ENCODE assay signal across 14 cellular contexts in the genomic region with DNA sequence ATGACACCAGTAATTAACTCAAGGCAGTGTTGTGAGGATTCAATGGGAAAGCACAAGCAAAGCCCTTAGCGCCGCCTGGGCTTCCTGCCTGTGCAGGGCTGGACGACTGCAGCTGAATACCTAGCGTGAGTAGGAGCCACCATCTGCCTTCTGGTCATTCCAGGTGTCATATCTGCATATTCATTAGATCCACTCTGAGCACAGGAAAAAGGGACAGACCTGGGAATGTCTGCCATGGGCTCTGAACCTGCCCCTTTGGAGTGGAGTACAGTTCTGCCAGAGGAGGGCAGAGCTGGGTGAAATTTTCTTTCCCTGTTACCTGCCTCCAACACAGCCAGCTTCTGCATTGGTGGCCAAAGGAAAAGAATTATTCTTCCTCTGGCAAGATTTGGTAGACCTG.
DNase-seq lines count a peak whose midpoint lies in the region; ATAC-seq, FAIRE-seq and TF ChIP-seq lines count a peak whose summit lies in the region.
"Had no signal": no experiment of that assay in that cellular context is flagged by ENCODE, and none has a peak within 500 bp of the region (broad histone marks: within the 10 kb centered on the region; RNA-seq: fewer than 3 reads in every experiment).

No MANE protein-coding gene starts in this region.

- H3K18ac ChIP-seq in H9 (ENCODE audit: insufficient read length, low read depth, low read length) (no peak overlapping the region), H1 (ENCODE audit: extremely low read depth, low read length) (no peak overlapping the region), trophoblast cell (ENCODE audit: low read length) (peak overlapping the region; percentile 34)

- no peak overlapping the region for H4K91ac ChIP-seq in H9 (ENCODE audit: insufficient read length, low read depth, low read length)
- no peak overlapping the region for H4K91ac ChIP-seq in H1 (replicated peaks; ENCODE audit: insufficient read length, low read length)
- peak overlapping the region; percentile 91 for H4K91ac ChIP-seq in trophoblast cell (ENCODE audit: low read depth, low read length)

- H4K8ac ChIP-seq in H9 (replicated peaks; ENCODE audit: insufficient read length, low read depth, low read length): no peak overlapping the region
- peak overlapping the region; percentile 41; the same call in 1 of the 2 replicates for H4K8ac ChIP-seq in H1 (ENCODE audit: extremely low read depth, insufficient read depth, low read length)
- peak overlapping the region; percentile 49 for H4K8ac ChIP-seq in trophoblast cell (ENCODE audit: low read depth, low read length)

- H3K4me3 Mint-ChIP-seq in H9: no peak overlapping the region
- H3K4me3 Mint-ChIP-seq: CD4-positive, alpha-beta memory T cell had no signal

- no peaks in the 10 kb centered on the region for H3K36me3 Mint-ChIP-seq in H9 (ENCODE audit: insufficient read depth in 1 of 3, low read depth in 3 of 3)
- H3K36me3 Mint-ChIP-seq: CD4-positive, alpha-beta memory T cell; IgD-negative memory B cell had no signal

- H3K9me3 Mint-ChIP-seq in H9: no peaks in the 10 kb centered on the region; a peak in 2 of 5 replicates

- H3K79me2 ChIP-seq in H9 (ENCODE audit: insufficient read depth, low read length) (no peaks in the 10 kb centered on the region), H1 (ENCODE audit: control insufficient read depth in 1 of 2, insufficient read depth in 2 of 2, low read length in 2 of 2) (no peaks in the 10 kb centered on the region), trophoblast cell (ENCODE audit: control insufficient read depth, insufficient read depth, low read length, poor library complexity) (peaks cover 4% of the 10 kb centered on the region)

- H3K27me3 ChIP-seq in H9 (ENCODE audit: insufficient read depth, low read length): no peaks in the 10 kb centered on the region
- H3K27me3 ChIP-seq in H1 (replicated peaks in 1 of 4; ENCODE audit: control insufficient read depth in 3 of 4, extremely low read depth in 1 of 4, insufficient read depth in 3 of 4, low read length in 3 of 4): no peaks in the 10 kb centered on the region
- no peaks in the 10 kb centered on the region for H3K27me3 ChIP-seq in trophoblast cell (ENCODE audit: insufficient read depth, low read length)
- H3K27me3 ChIP-seq: BE2C had no signal

- H2AFZ ChIP-seq in H9 (ENCODE audit: low read length): no peak overlapping the region
- H2AFZ ChIP-seq in H1 (ENCODE audit: low read length): no peak overlapping the region
- H2AFZ ChIP-seq in trophoblast cell (ENCODE audit: insufficient read depth, low read length, poor library complexity): no peak overlapping the region

- TF ChIP-seq RAD21 in H1 (IDR thresholded peaks at IDR 0.05 in 1 of 2, conservative IDR thresholded peaks at IDR 0.05 in 1 of 2; ENCODE audit: low read depth in 2 of 2, low read length in 2 of 2): peak; percentile 26 to 35; a peak in 3 of 4 replicates

- no peak overlapping the region for H3T11ph ChIP-seq in H9 (ENCODE audit: low read length)

- H2AK5ac ChIP-seq in H9 (ENCODE audit: insufficient read length, low read length) (no peak overlapping the region), H1 (ENCODE audit: low read depth, low read length) (no peak overlapping the region), trophoblast cell (ENCODE audit: low read length) (no peak overlapping the region)

- H3K9ac ChIP-seq in H9 (ENCODE audit: extremely low read depth, insufficient read length, low read length) (no peak overlapping the region), H1 (replicated peaks in 1 of 4; ENCODE audit: extremely low read depth in 1 of 4, low read depth in 3 of 4, low read length in 3 of 4) (no peak overlapping the region), trophoblast cell (ENCODE audit: low read length) (no peak overlapping the region)

- no peak for ATAC-seq in GM21723 (IDR thresholded peaks at IDR 0.05; ENCODE audit: unreplicated experiment)

- CTCF ChIA-PET in H1 (lab: Charles Lee; ENCODE audit: partially characterized antibody): interaction anchor here (0.6 to 2.2 kb wide), 12 partner anchors 10 to 1471 kb away, joined by 3 to 8 read pairs (median 4); no protein-coding TSS in a partner anchor

- H3K56ac ChIP-seq in H9 (ENCODE audit: insufficient read length, low read depth, low read length) (no peak overlapping the region), H1 (replicated peaks; ENCODE audit: insufficient read length, low read depth, low read length) (no peak overlapping the region)

- no peak overlapping the region for H3K27ac Mint-ChIP-seq in H9
- H3K27ac Mint-ChIP-seq: CD4-positive, alpha-beta memory T cell; IgD-negative memory B cell had no signal

- FAIRE-seq in H1 (lab: Jason Lieb, UNC): no peak

- H3K36me3 ChIP-seq in H1 (ENCODE audit: control insufficient read depth in 2 of 4, insufficient read depth in 4 of 4, low read length in 3 of 4) (no peaks in the 10 kb centered on the region), trophoblast cell (ENCODE audit: control insufficient read depth in 1 of 2, insufficient read depth in 2 of 2, low read length in 2 of 2) (no peaks in the 10 kb centered on the region)
- H3K36me3 ChIP-seq: BE2C, HAP-1 had no signal

- TF ChIP-seq POLR2A in H1 (IDR thresholded peaks at IDR 0.05; ENCODE audit: control extremely low read depth in 1 of 2, low read depth in 2 of 2, low read length in 2 of 2): no peak

- no peak overlapping the region for H2BK20ac ChIP-seq in H9 (ENCODE audit: low read depth, low read length, poor library complexity, severe bottlenecking)
- H2BK20ac ChIP-seq in H1 (ENCODE audit: low read length): no peak overlapping the region

- H3K27ac ChIP-seq in H9 (ENCODE audit: insufficient read length, low read depth, low read length) (no peak overlapping the region), H1 (ENCODE audit: low read depth, low read length) (no peak overlapping the region), trophoblast cell (ENCODE audit: low read depth, low read length) (peak overlapping the region; percentile 70)

- no peak overlapping the region for H3K14ac ChIP-seq in H9 (ENCODE audit: insufficient read depth, low read length)
- H3K14ac ChIP-seq in H1 (ENCODE audit: insufficient read length): no peak overlapping the region
- no peak overlapping the region for H3K14ac ChIP-seq in trophoblast cell (ENCODE audit: low read length)

- no CpG with 5 or more reads among the region's 4 CpGs for WGBS in H9 (ENCODE audit: extremely low coverage, insufficient read length, low lambda C conversion rate)
- WGBS in H1 (ENCODE audit: extremely low coverage in 1 of 2, insufficient coverage in 1 of 2, insufficient read length in 1 of 2, insufficient replicate concordance in 2 of 2, low coverage in 1 of 2, low lambda C conversion rate in 2 of 2, missing lambda C conversion rate in 1 of 2), 2 experiments: 73% methylated on average over 4 of the region's 4 CpGs; no CpG with 5 or more reads in 1 of the 2 experiments
- WGBS in trophoblast cell (ENCODE audit: extremely low coverage, insufficient coverage, insufficient read length): no CpG with 5 or more reads among the region's 4 CpGs

- H3K9me3 ChIP-seq in H9 (ENCODE audit: control insufficient read depth, low read depth, low read length): no peaks in the 10 kb centered on the region
- no peaks in the 10 kb centered on the region for H3K9me3 ChIP-seq in H1 (ENCODE audit: insufficient read depth in 2 of 2, low read depth in 1 of 2, low read length in 1 of 2)
- peaks cover 2% of the 10 kb centered on the region for H3K9me3 ChIP-seq in trophoblast cell (ENCODE audit: insufficient read depth, low read depth, low read length)
- H3K9me3 ChIP-seq: BE2C, HAP-1 had no signal

- no peak overlapping the region for H2BK15ac ChIP-seq in H9 (ENCODE audit: low read depth, low read length)
- no peak overlapping the region for H2BK15ac ChIP-seq in H1 (ENCODE audit: low read length)

- TF ChIP-seq CTCF in H9 (conservative IDR thresholded peaks at IDR 0.05): peak; percentile 40; the same call in 2 of the 3 replicates
- peak; percentile 27 to 31 (median 28); a peak in 2 of 4 replicates for TF ChIP-seq CTCF in H1 (IDR thresholded peaks at IDR 0.05; ENCODE audit: control extremely low read depth in 1 of 3, insufficient read depth in 1 of 3, low read depth in 1 of 3, low read length in 3 of 3)

- H2BK5ac ChIP-seq in H9 (ENCODE audit: insufficient read length, low read length) (no peak overlapping the region), H1 (ENCODE audit: low read depth, low read length) (no peak overlapping the region), trophoblast cell (ENCODE audit: low read depth, low read length, poor library complexity) (peak overlapping the region; percentile 54)

- no peak overlapping the region for H4K12ac ChIP-seq in trophoblast cell (ENCODE audit: low read depth, low read length)

- H3K79me1 ChIP-seq in H9 (ENCODE audit: insufficient read depth, low read depth, low read length, poor library complexity, severe bottlenecking) (no peaks in the 10 kb centered on the region), H1 (ENCODE audit: low read depth, low read length) (no peaks in the 10 kb centered on the region), trophoblast cell (ENCODE audit: low read length) (peaks cover 40% of the 10 kb centered on the region)

- peaks cover 3 to 4% of the 10 kb centered on the region in 2 experiments; a peak in 2 of 4 replicates for H3K4me1 Mint-ChIP-seq in H9
- H3K4me1 Mint-ChIP-seq: IgD-negative memory B cell had no signal

- peak; percentile 53 for DNase-seq in H9
- DNase-seq in NCI-H526 treated with DMSO at 0.1 percent for 48 hours (lab: John Stamatoyannopoulos, UW): peak; percentile 17
- DNase-seq in H1 (ENCODE audit: low read depth in 1 of 2, low spot score in 2 of 2): no peak
- peak; percentile 89 to 93 for DNase-seq in trophoblast cell
- no peak for DNase-seq in middle frontal gyrus (ENCODE audit: extremely low spot score, low spot score)
- no peak for DNase-seq in NOMO-1 (lab: John Stamatoyannopoulos, UW; ENCODE audit: unreplicated experiment in 2 of 2)
- DNase-seq: BE2C; CD4-positive, alpha-beta memory T cell; NCI-H1417 treated with DMSO at 0.1 percent for 48 hours; NCI-H2081; Right ventricle myocardium superior had no signal

- H3K4me3 ChIP-seq in H1 (ENCODE audit: extremely low read depth in 1 of 4, insufficient read depth in 2 of 4, low read depth in 3 of 4, low read length in 4 of 4) (no peak overlapping the region), trophoblast cell (ENCODE audit: low read depth, low read length) (no peak overlapping the region)
- H3K4me3 ChIP-seq: HAP-1 had no signal

- no peaks in the 10 kb centered on the region for H3K23me2 ChIP-seq in H9 (ENCODE audit: insufficient read length, low read depth, low read length, poor library complexity, severe bottlenecking)
- H3K23me2 ChIP-seq in H1 (ENCODE audit: low read depth, low read length): peaks cover 4% of the 10 kb centered on the region; the same call in 1 of the 2 replicates

- H3K27me3 Mint-ChIP-seq in H9 (ENCODE audit: low read depth): no peaks in the 10 kb centered on the region; the same call in 1 of the 2 replicates

- H3K4me2 ChIP-seq in H9 (ENCODE audit: insufficient read depth, insufficient read length, low read length): no peak overlapping the region
- H3K4me2 ChIP-seq in H1 (ENCODE audit: insufficient read depth in 1 of 2, low read depth in 2 of 2, low read length in 2 of 2): no peak overlapping the region
- H3K4me2 ChIP-seq in trophoblast cell (ENCODE audit: low read length): no peak overlapping the region

- no peak overlapping the region for H3K23ac ChIP-seq in H9 (ENCODE audit: insufficient read length, low read depth, low read length)
- H3K23ac ChIP-seq in H1 (ENCODE audit: insufficient read length): no peak overlapping the region
- H3K23ac ChIP-seq in trophoblast cell (ENCODE audit: low read length): no peak overlapping the region

- peaks cover 2% of the 10 kb centered on the region for H4K20me1 ChIP-seq in H9 (ENCODE audit: control insufficient read depth, insufficient read depth, insufficient read length)
- H4K20me1 ChIP-seq in H1 (replicated peaks in 1 of 2; ENCODE audit: control insufficient read depth in 1 of 2, insufficient read depth in 2 of 2, low read length in 2 of 2): peaks cover 0 to 2% of the 10 kb centered on the region in 2 experiments

- H2BK12ac ChIP-seq in H9 (ENCODE audit: insufficient read length, low read depth, low read length): no peak overlapping the region
- H2BK12ac ChIP-seq in H1 (ENCODE audit: low read depth, low read length): peak overlapping the region; percentile 23; the same call in 1 of the 2 replicates
- peak overlapping the region; percentile 19 for H2BK12ac ChIP-seq in trophoblast cell (ENCODE audit: low read length)

- no peak overlapping the region for H3K4ac ChIP-seq in H9 (ENCODE audit: low read depth, low read length)
- no peak overlapping the region for H3K4ac ChIP-seq in H1 (replicated peaks; ENCODE audit: insufficient read length, low read depth, low read length)
- H3K4ac ChIP-seq in trophoblast cell (ENCODE audit: low read depth, low read length): no peak overlapping the region

- H2BK120ac ChIP-seq in H9 (ENCODE audit: low read depth, low read length, poor library complexity, severe bottlenecking): no peak overlapping the region
- H2BK120ac ChIP-seq in H1 (replicated peaks; ENCODE audit: low read depth, low read length): no peak overlapping the region
- H2BK120ac ChIP-seq in trophoblast cell (ENCODE audit: insufficient read depth, low read length, poor library complexity): peak overlapping the region; percentile 62

- POLR2A ChIA-PET in H1 (lab: Charles Lee; ENCODE audit: partially characterized antibody): no interaction called here

- no peak for TF ChIP-seq EP300 in H1 (IDR thresholded peaks at IDR 0.05; ENCODE audit: borderline replicate concordance in 1 of 2, low read depth in 2 of 2, low read length in 2 of 2)

- no peak overlapping the region for H4K5ac ChIP-seq in H9 (ENCODE audit: insufficient read length, low read depth, low read length)
- no peak overlapping the region for H4K5ac ChIP-seq in H1 (ENCODE audit: insufficient read length, low read depth, low read length)

- no peaks in the 10 kb centered on the region; the same call in 1 of the 2 replicates for H3K4me1 ChIP-seq in H9 (ENCODE audit: insufficient read depth, low read length)
- H3K4me1 ChIP-seq in H1 (replicated peaks in 1 of 4; ENCODE audit: control insufficient read depth in 3 of 4, insufficient read depth in 4 of 4, low read length in 3 of 4): no peaks in the 10 kb centered on the region
- H3K4me1 ChIP-seq in trophoblast cell (ENCODE audit: control insufficient read depth in 1 of 2, insufficient read depth in 2 of 2, low read length in 2 of 2): peaks cover 15 to 21% of the 10 kb centered on the region in 2 experiments
- H3K4me1 ChIP-seq: BE2C, HAP-1 had no signal

Comparison
In these comparisons a context has a peak if more than half of its experiments do, and no peak if none do; other contexts are left out.
1. DNase-seq: peak in H9 (single experiment), NCI-H526 treated with DMSO at 0.1 percent for 48 hours (single experiment) and trophoblast cell (2 of 2); none in H1 (0 of 2), middle frontal gyrus (single experiment) and NOMO-1 (0 of 2).